In genomic region chr7:136687693-136688322, GRCh38 we compare ENCODE assay signal across 8 cellular contexts.
DNase-seq lines count a peak whose midpoint lies in the region; ATAC-seq and TF ChIP-seq lines count a peak whose summit lies in the region.

No MANE protein-coding gene starts in this region.

- H3K9ac ChIP-seq in colonic mucosa (ENCODE audit: low read depth in 2 of 2, low read length in 2 of 2): no peak overlapping the region

- intact Hi-C loops in colonic mucosa (cut with DNase I): no loop called here
- intact Hi-C loops in activated T-helper 2 cell treated with anti-CD3 and anti-CD28 coated beads, Interferon-gamma antibody, Interleukin-2, Interleukin-4, amounts not matched to agents 10 μg/mL and 5 μg/mL and 100 μg/mL, durations not matched to agents 14 hours and 24 hours and 36 hours (cut with micrococcal nuclease): no loop called here

- H3K27me3 Mint-ChIP-seq in progenitor cell of endocrine pancreas: no peaks in the 10 kb centered on the region
- H3K27me3 Mint-ChIP-seq in activated T-helper 2 cell treated with anti-CD3 and anti-CD28 coated beads, Interferon-gamma antibody, Interleukin-2, Interleukin-4, amounts not matched to agents 10 μg/mL and 5 μg/mL and 100 μg/mL, durations not matched to agents 14 hours and 24 hours and 36 hours (ENCODE audit: low read depth): no peaks in the 10 kb centered on the region

- no peak overlapping the region for H3K27ac Mint-ChIP-seq in progenitor cell of endocrine pancreas
- H3K27ac Mint-ChIP-seq in activated T-helper 2 cell treated with anti-CD3 and anti-CD28 coated beads, Interferon-gamma antibody, Interleukin-2, Interleukin-4, amounts not matched to agents 10 μg/mL and 5 μg/mL and 100 μg/mL, durations not matched to agents 14 hours and 24 hours and 36 hours: no peak overlapping the region

- peak; percentile 26 for TF ChIP-seq CTCF in colonic mucosa (IDR thresholded peaks at IDR 0.05)
- peak; percentile 64 for TF ChIP-seq CTCF in progenitor cell of endocrine pancreas (IDR thresholded peaks at IDR 0.05; ENCODE audit: unreplicated experiment)

- H3K9me3 ChIP-seq in colonic mucosa: no peaks in the 10 kb centered on the region

- no peaks in the 10 kb centered on the region for H3K36me3 ChIP-seq in colonic mucosa

- H3K9me3 Mint-ChIP-seq in progenitor cell of endocrine pancreas (ENCODE audit: low read depth): no peaks in the 10 kb centered on the region
- no peaks in the 10 kb centered on the region for H3K9me3 Mint-ChIP-seq in activated T-helper 2 cell treated with anti-CD3 and anti-CD28 coated beads, Interferon-gamma antibody, Interleukin-2, Interleukin-4, amounts not matched to agents 10 μg/mL and 5 μg/mL and 100 μg/mL, durations not matched to agents 14 hours and 24 hours and 36 hours

- no peaks in the 10 kb centered on the region for H3K36me3 Mint-ChIP-seq in progenitor cell of endocrine pancreas (ENCODE audit: insufficient read depth)
- no peaks in the 10 kb centered on the region for H3K36me3 Mint-ChIP-seq in activated T-helper 2 cell treated with anti-CD3 and anti-CD28 coated beads, Interferon-gamma antibody, Interleukin-2, Interleukin-4, amounts not matched to agents 10 μg/mL and 5 μg/mL and 100 μg/mL, durations not matched to agents 14 hours and 24 hours and 36 hours (ENCODE audit: low read depth)

- ATAC-seq in GM18511 (IDR thresholded peaks at IDR 0.05; ENCODE audit: unreplicated experiment): peak; percentile 67

- no peak overlapping the region for H3K4me3 ChIP-seq in colonic mucosa

- peaks cover 4% of the 10 kb centered on the region for H3K4me1 Mint-ChIP-seq in progenitor cell of endocrine pancreas (ENCODE audit: low read depth)
- H3K4me1 Mint-ChIP-seq in activated T-helper 2 cell treated with anti-CD3 and anti-CD28 coated beads, Interferon-gamma antibody, Interleukin-2, Interleukin-4, amounts not matched to agents 10 μg/mL and 5 μg/mL and 100 μg/mL, durations not matched to agents 14 hours and 24 hours and 36 hours (ENCODE audit: low read depth): no peaks in the 10 kb centered on the region

- H3K27ac ChIP-seq in colonic mucosa: no peak overlapping the region

- peak; percentile 15 for DNase-seq in AG20443 (ENCODE audit: low spot score)
- DNase-seq in NCI-H2081 treated with DMSO at 0.1 percent for 48 hours (lab: John Stamatoyannopoulos, UW): peak; percentile 37
- no peak for DNase-seq in colonic mucosa
- DNase-seq in progenitor cell of endocrine pancreas (ENCODE audit: low spot score, unreplicated experiment): no peak
- DNase-seq in NCI-H345 (lab: John Stamatoyannopoulos, UW): no peak
- no peak for DNase-seq in hippocampal formation (lab: John Stamatoyannopoulos, UW)
- DNase-seq in activated T-helper 2 cell treated with anti-CD3 and anti-CD28 coated beads, Interferon-gamma antibody, Interleukin-2, Interleukin-4, amounts not matched to agents 10 μg/mL and 5 μg/mL and 100 μg/mL, durations not matched to agents 14 hours and 24 hours and 36 hours (ENCODE audit: low spot score): no peak

- no peak overlapping the region for H3K4me3 Mint-ChIP-seq in progenitor cell of endocrine pancreas (ENCODE audit: low read depth)
- H3K4me3 Mint-ChIP-seq in activated T-helper 2 cell treated with anti-CD3 and anti-CD28 coated beads, Interferon-gamma antibody, Interleukin-2, Interleukin-4, amounts not matched to agents 10 μg/mL and 5 μg/mL and 100 μg/mL, durations not matched to agents 14 hours and 24 hours and 36 hours (ENCODE audit: low read depth): no peak overlapping the region

- H3K4me1 ChIP-seq in colonic mucosa: no peaks in the 10 kb centered on the region

- H3K27me3 ChIP-seq in colonic mucosa: no peaks in the 10 kb centered on the region

Comparison
In these comparisons a context has a peak if more than half of its experiments do, and no peak if none do; other contexts are left out.
1. DNase-seq: peak in AG20443 (single experiment) and NCI-H2081 treated with DMSO at 0.1 percent for 48 hours (single experiment); none in colonic mucosa (single experiment), progenitor cell of endocrine pancreas (single experiment), NCI-H345 (single experiment), hippocampal formation (0 of 2) and activated T-helper 2 cell treated with anti-CD3 and anti-CD28 coated beads, Interferon-gamma antibody, Interleukin-2, Interleukin-4, amounts not matched to agents 10 μg/mL and 5 μg/mL and 100 μg/mL, durations not matched to agents 14 hours and 24 hours and 36 hours (single experiment).